In genomic region chr1:43549921-43550597, GRCh38 we compare ENCODE assay signal across 8 cellular contexts. TPM values are rescaled to one million over a fixed set of nuclear protein-coding genes. Genes with fewer than 3 reads are reported as not detected.
A peak's percentile ranks its signal among the peaks of the same experiment; 100 is the strongest.
DNase-seq lines count a peak whose midpoint lies in the region; ATAC-seq, FAIRE-seq and TF ChIP-seq lines count a peak whose summit lies in the region.

No MANE protein-coding gene starts in this region.

- no peaks in the 10 kb centered on the region for H3K9me3 ChIP-seq in mammary epithelial cell (replicated peaks; ENCODE audit: insufficient read depth, low read length)

- intact Hi-C loops in mammary epithelial cell (cut with micrococcal nuclease) = loop anchor here (1.0 kb wide), 3 partner anchors 18 to 37 kb away; no protein-coding TSS in a partner anchor

- peaks cover 5% of the 10 kb centered on the region for H3K36me3 ChIP-seq in mammary epithelial cell (ENCODE audit: insufficient read depth, low read length)

- peaks cover 53% of the 10 kb centered on the region for H3K4me1 ChIP-seq in mammary epithelial cell (ENCODE audit: insufficient read depth, low read length)

- WGBS in mammary epithelial cell (ENCODE audit: low coverage, missing lambda C conversion rate) = 4% methylated on average over 4 of the region's 30 CpGs

- no peak for TF ChIP-seq POLR2A in GM12892 (IDR thresholded peaks at IDR 0.05; ENCODE audit: low read depth, low read length)

- no peaks in the 10 kb centered on the region for H3K27me3 ChIP-seq in mammary epithelial cell (ENCODE audit: insufficient read depth, low read length)

- H3K4me2 ChIP-seq in mammary epithelial cell (ENCODE audit: insufficient read depth, low read depth, low read length) = peak overlapping the region; percentile 91

- in situ Hi-C loops in mammary epithelial cell (cut with MboI; ENCODE audit: low sequenced_read_pairs in 2 of 2) = loop anchor here in 1 of 2 donors (25.0 kb wide), 1 partner anchor 387 kb away; the partner anchor contains the start of genes ARTN and IPO13

- H4K20me1 ChIP-seq in mammary epithelial cell (ENCODE audit: insufficient read depth, low read length) = no peaks in the 10 kb centered on the region

- BruUV-seq in mammary epithelial cell (replicated peaks; lab: Mats Ljungman, UMichigan) = no TSS peak

- ATAC-seq in GM19324 (IDR thresholded peaks at IDR 0.05; ENCODE audit: low FRiP score, unreplicated experiment) (no peak), GM18861 (IDR thresholded peaks at IDR 0.05; ENCODE audit: unreplicated experiment) (no peak)

- FAIRE-seq in GM12892 (lab: Jason Lieb, UNC) = no peak

- CTCF ChIA-PET in mammary epithelial cell (lab: Charles Lee; ENCODE audit: low non-redundant PET) = interaction anchor here (0.6 to 1.0 kb wide), 2 partner anchors 100 to 323 kb away, joined by 4 read pairs; partner anchors contain the start of gene KDM4A

- peak overlapping the region; percentile 92 for H3K27ac ChIP-seq in mammary epithelial cell (ENCODE audit: insufficient read depth, low read depth, low read length)

- no peak for TF ChIP-seq CTCF in mammary epithelial cell (conservative IDR thresholded peaks at IDR 0.05 in 1 of 2, IDR thresholded peaks at IDR 0.05 in 1 of 2; ENCODE audit: extremely low read depth in 1 of 2, insufficient read depth in 1 of 2, low read depth in 1 of 2, low read length in 2 of 2)

- dilution Hi-C loops in mammary epithelial cell (cut with HindIII; ENCODE audit: low sequenced_read_pairs) = loop anchor here (25.0 kb wide), 1 partner anchor 387 kb away; the partner anchor contains the start of genes ARTN and IPO13

- peak overlapping the region; percentile 65 for H2AFZ ChIP-seq in mammary epithelial cell (ENCODE audit: low read depth, low read length)

- H3K4me3 ChIP-seq in mammary epithelial cell (replicated peaks in 1 of 3; ENCODE audit: insufficient read depth in 1 of 3, low read depth in 2 of 3, low read length in 3 of 3) = peak overlapping the region; percentile 44 to 55 (median 44)

- DNase-seq in DMS153 (lab: John Stamatoyannopoulos, UW) (peak; percentile 97), NCI-H187 (lab: John Stamatoyannopoulos, UW) (peak; percentile 76 to 81), mammary epithelial cell (peak; percentile 96), lung microvascular endothelial cell (ENCODE audit: low read depth in 2 of 2) (peak; percentile 15 to 51), AG08396 (ENCODE audit: low spot score) (no peak), GM12892 (ENCODE audit: insufficient read length) (no peak)

- peak overlapping the region; percentile 75 for H3K9ac ChIP-seq in mammary epithelial cell (ENCODE audit: insufficient read depth, low read length)

- peaks cover 72% of the 10 kb centered on the region for H3K79me2 ChIP-seq in mammary epithelial cell (ENCODE audit: insufficient read depth, low read length)

RNA-seq across cellular contexts. Expression of gene PTPRF, which starts 19.4 kb away (rescaled TPM):
- 100 to 1,000 TPM; 152 to 200 TPM for total RNA-seq in mammary epithelial cell
- polyA plus RNA-seq in mammary epithelial cell = 131 TPM
- 442 TPM for polyA minus RNA-seq in mammary epithelial cell
- total RNA-seq in lung microvascular endothelial cell = 59.9 and 68.8 TPM in 2 replicates
- polyA plus RNA-seq in GM12892 (2012; ENCODE audit: missing spikeins) = 1.3 TPM

Comparison
In these comparisons a context has a peak if more than half of its experiments do, and no peak if none do; other contexts are left out.
1. DNase-seq: peak in DMS153 (single experiment), NCI-H187 (2 of 2), mammary epithelial cell (single experiment) and lung microvascular endothelial cell (2 of 2); none in AG08396 (single experiment) and GM12892 (single experiment).